Comparison of ENCODE assay signal across 1 cellular context in genomic region chr10:34479520-34480179, GRCh38.
TF ChIP-seq lines count a peak whose summit lies in the region.

No MANE protein-coding gene starts in this region.

TF ChIP-seq in HepG2, 621 proteins besides CTCF, POLR2A, EP300 and RAD21 (continued from another document and continues in another):
- TF ChIP-seq ZNF318 (CRISPR knock-in tag; IDR thresholded peaks at IDR 0.05) (no peak), PATZ1 (CRISPR knock-in tag; IDR thresholded peaks at IDR 0.05) (no peak), NFE2L2 (IDR thresholded peaks at IDR 0.05; ENCODE audit: low read length) (no peak), NFAT5 (CRISPR knock-in tag; IDR thresholded peaks at IDR 0.05) (no peak), HHEX (CRISPR knock-in tag; IDR thresholded peaks at IDR 0.05) (no peak), USF2 (IDR thresholded peaks at IDR 0.05; ENCODE audit: low read depth, low read length) (no peak), USF2 (CRISPR knock-in tag; IDR thresholded peaks at IDR 0.05; ENCODE audit: borderline replicate concordance) (0 out of 2 replicates have a peak, but pooled peaks have one; percentile 33), BCL3 (CRISPR knock-in tag; IDR thresholded peaks at IDR 0.05) (no peak), MAF1 (CRISPR knock-in tag; IDR thresholded peaks at IDR 0.05; ENCODE audit: borderline replicate concordance) (no peak), FOXJ3 (CRISPR knock-in tag; IDR thresholded peaks at IDR 0.05; ENCODE audit: borderline replicate concordance) (no peak), PLSCR1 (CRISPR knock-in tag; IDR thresholded peaks at IDR 0.05; ENCODE audit: borderline replicate concordance) (no peak), KLF16 (CRISPR knock-in tag; IDR thresholded peaks at IDR 0.05) (no peak), ZNF644 (CRISPR knock-in tag; IDR thresholded peaks at IDR 0.05; ENCODE audit: low read depth) (peak; percentile 97), ZNF143 (CRISPR knock-in tag; IDR thresholded peaks at IDR 0.05) (no peak), ZFP91 (CRISPR knock-in tag; IDR thresholded peaks at IDR 0.05; ENCODE audit: borderline replicate concordance) (no peak), SMAD1 (CRISPR knock-in tag; IDR thresholded peaks at IDR 0.05; ENCODE audit: borderline replicate concordance, low read depth) (no peak), MIXL1 (CRISPR knock-in tag; IDR thresholded peaks at IDR 0.05) (no peak), HIC2 (CRISPR knock-in tag; IDR thresholded peaks at IDR 0.05; ENCODE audit: low read depth) (no peak; the same call in 1 of the 2 replicates), FOXO1 (CRISPR knock-in tag; IDR thresholded peaks at IDR 0.05) (no peak), NONO (IDR thresholded peaks at IDR 0.05) (no peak), NONO (CRISPR knock-in tag; conservative IDR thresholded peaks at IDR 0.05) (0 out of 2 replicates have a peak, but pooled peaks have one; percentile 33), ZNF264 (CRISPR knock-in tag; IDR thresholded peaks at IDR 0.05) (no peak), ZNF780A (CRISPR knock-in tag; IDR thresholded peaks at IDR 0.05) (no peak)
